8 cellular contexts compared by ENCODE assay signal in the genomic region with DNA sequence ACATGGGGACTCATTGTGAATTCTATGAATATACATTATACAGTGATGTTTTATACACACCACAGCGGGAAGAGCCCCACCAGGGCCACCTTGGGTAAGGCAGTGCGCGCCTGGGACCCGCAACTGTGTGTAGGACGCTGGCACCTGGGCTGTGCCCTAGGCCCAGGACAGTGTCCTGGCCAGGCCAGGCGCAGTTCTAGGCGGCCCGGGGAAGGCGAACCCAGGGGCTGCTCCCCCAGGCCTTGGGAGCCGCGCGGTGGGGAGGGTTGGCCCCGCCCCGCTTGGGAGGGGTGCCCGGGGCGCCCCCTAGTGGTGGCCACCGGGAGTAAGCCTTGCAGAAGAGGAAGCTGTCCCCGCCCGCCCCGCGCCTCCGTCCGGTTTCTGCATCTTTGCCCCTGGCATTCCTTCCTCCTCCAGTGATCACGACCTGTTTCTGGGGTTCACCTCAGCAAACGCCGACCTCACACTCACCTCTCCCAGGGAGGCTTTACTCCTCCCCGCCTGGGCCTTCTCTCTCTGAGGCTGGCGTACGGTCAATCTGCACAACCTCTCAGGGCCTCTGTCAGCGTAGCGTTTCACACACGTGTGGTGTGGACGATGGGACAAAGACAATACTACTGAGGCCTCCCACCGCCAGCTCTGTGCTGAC. TPM values are rescaled to one million over a fixed set of nuclear protein-coding genes. Genes with fewer than 3 reads are reported as not detected.
DNase-seq lines count a peak whose midpoint lies in the region; ATAC-seq, FAIRE-seq and TF ChIP-seq lines count a peak whose summit lies in the region.

No MANE protein-coding gene starts in this region.

- H3K36me3 ChIP-seq in A673 (ENCODE audit: insufficient read depth, low read length, poor library complexity, severe bottlenecking) (no peaks in the 10 kb centered on the region), Peyer's patch (peaks cover 0 to 20% (median 0%) of the 10 kb centered on the region in 3 donors)

- H3K9me3 ChIP-seq in A673 (ENCODE audit: low read depth, low read length, poor library complexity, severe bottlenecking) (no peaks in the 10 kb centered on the region), Peyer's patch (no peaks in the 10 kb centered on the region)

- peak; percentile 70 for FAIRE-seq in GM18507 (lab: Jason Lieb, UNC)

- intact Hi-C loops in A673 (cut with micrococcal nuclease; ENCODE audit: unreplicated experiment): no loop called here

- DNase-seq in A673 (ENCODE audit: low spot score): peak; percentile 81
- peak; percentile 78 for DNase-seq in GM18507 (ENCODE audit: extremely low spot score, insufficient read length, low read depth)
- peak; percentile 80 for DNase-seq in HK-2 (ENCODE audit: unreplicated experiment)
- DNase-seq in Peyer's patch: peak; percentile 84 to 95 (median 95)
- DNase-seq in activated T-helper 1 cell treated with anti-CD3 and anti-CD28 coated beads, Interleukin-2, amount 50 U/mL, for 16 hours (ENCODE audit: low read depth in 1 of 2, low spot score in 1 of 2): peak; percentile 75 to 79
- DNase-seq in foreskin keratinocyte: no peak
- DNase-seq in nucleus accumbens (lab: John Stamatoyannopoulos, UW): peak in 48 of 56 donors; percentile 21 to 87 (median 62)
- DNase-seq in substantia nigra (lab: John Stamatoyannopoulos, UW): peak in 46 of 49 donors; percentile 27 to 91 (median 67)

- no TSS peak for BruUV-seq in A673 (replicated peaks; lab: Mats Ljungman, UMichigan)

- CTCF ChIA-PET in A673 (lab: Charles Lee): interaction anchor here (0.6 to 1.0 kb wide), 10 partner anchors 10 to 109 kb away, joined by 3 to 14 read pairs (median 3); a partner anchor contains a TSS

- peak; percentile 73 to 83 for TF ChIP-seq POLR2A in Peyer's patch (IDR thresholded peaks at IDR 0.05)

- peak; percentile 66 for ATAC-seq in foreskin keratinocyte

- H3K4me3 ChIP-seq in A673 (ENCODE audit: low read depth, low read length, poor library complexity, severe bottlenecking) (no peak overlapping the region), Peyer's patch (peak overlapping the region in 3 of 4 donors; percentile 4 to 85 (median 24))

- H3K4me1 ChIP-seq in A673 (ENCODE audit: insufficient read depth, low read length, poor library complexity, severe bottlenecking) (no peaks in the 10 kb centered on the region), Peyer's patch (peaks cover 3 to 14% (median 13%) of the 10 kb centered on the region in 4 donors), foreskin keratinocyte (peaks cover 10% of the 10 kb centered on the region)

- POLR2A ChIA-PET in A673 (lab: Charles Lee; ENCODE audit: low non-redundant PET): no interaction called here

- TF ChIP-seq CTCF in A673 (conservative IDR thresholded peaks at IDR 0.05; ENCODE audit: low read depth, low read length) (peak; percentile 99), Peyer's patch (IDR thresholded peaks at IDR 0.05) (peak; percentile 93 to 99 (median 98)), foreskin keratinocyte (conservative IDR thresholded peaks at IDR 0.05) (peak; percentile 89)

- H3K27me3 ChIP-seq in A673 (replicated peaks; ENCODE audit: insufficient read depth, low read depth, low read length, poor library complexity) (no peaks in the 10 kb centered on the region), Peyer's patch (no peaks in the 10 kb centered on the region), foreskin keratinocyte (no peaks in the 10 kb centered on the region)

- H3K27ac ChIP-seq in A673 (ENCODE audit: low read depth, low read length, poor library complexity, severe bottlenecking) (no peak overlapping the region), Peyer's patch (peak overlapping the region; percentile 57 to 100 (median 88)), foreskin keratinocyte (no peak overlapping the region), substantia nigra (ENCODE audit: low read depth, low read length, poor library complexity, severe bottlenecking) (peak overlapping the region; percentile 66)

RNA-seq across cellular contexts. Expression of a gene that starts 9.5 kb away (rescaled TPM):
- total RNA-seq in A673 (2021) (53.3 and 63.1 TPM in 2 replicates), Peyer's patch (100 to 1,000 TPM in 2 of 4 donors, 10 to 100 TPM in 2; 56.2 to 185 (median 98.6) TPM), foreskin keratinocyte (94.9 and 114 TPM in 2 replicates)
- polyA plus RNA-seq in foreskin keratinocyte: 90.4 and 115 TPM in 2 replicates

RNA-seq across cellular contexts. Expression of a gene that starts 29.1 kb away (rescaled TPM):
- 28.6 and 29.6 TPM in 2 replicates for total RNA-seq in A673 (2021)
- 10 to 100 TPM; 38.8 to 79.6 (median 66.6) TPM for total RNA-seq in Peyer's patch
- total RNA-seq in foreskin keratinocyte: 13.6 and 14.0 TPM in 2 replicates
- 11.4 and 12.5 TPM in 2 replicates for polyA plus RNA-seq in foreskin keratinocyte

RNA-seq across cellular contexts. Expression of a gene that starts 36.6 kb away (rescaled TPM):
- total RNA-seq in A673 (2021) (16.1 and 17.2 TPM in 2 replicates), Peyer's patch (10 to 100 TPM; 20.0 to 46.2 (median 22.5) TPM), foreskin keratinocyte (13.4 and 15.0 TPM in 2 replicates)
- 12.5 and 13.5 TPM in 2 replicates for polyA plus RNA-seq in foreskin keratinocyte

RNA-seq across cellular contexts. Expression of a gene that starts 43.4 kb away (rescaled TPM):
- total RNA-seq in A673 (2021) (4.6 and 6.6 TPM in 2 replicates), Peyer's patch (10 to 100 TPM; 25.6 to 78.6 (median 52.1) TPM), foreskin keratinocyte (10.3 and 11.1 TPM in 2 replicates)
- polyA plus RNA-seq in foreskin keratinocyte: 4.7 and 5.3 TPM in 2 replicates

RNA-seq across cellular contexts. Expression of a gene that starts 47.8 kb away (rescaled TPM):
- total RNA-seq in A673 (2021) (not detected in 2 replicates), Peyer's patch (not detected), foreskin keratinocyte (not detected in 2 replicates)
- polyA plus RNA-seq in foreskin keratinocyte: 0.27 TPM in 1 of 2 replicates, not detected in the other

Comparison
In these comparisons a context has a peak if more than half of its experiments do, and no peak if none do; other contexts are left out.
1. DNase-seq: peak in A673 (single experiment), GM18507 (single experiment), HK-2 (single experiment), Peyer's patch (3 of 3), activated T-helper 1 cell treated with anti-CD3 and anti-CD28 coated beads, Interleukin-2, amount 50 U/mL, for 16 hours (2 of 2), nucleus accumbens (48 of 56) and substantia nigra (46 of 49); none in foreskin keratinocyte (0 of 2).
2. H3K27ac ChIP-seq: peak in Peyer's patch (4 of 4) and substantia nigra (single experiment); none in A673 (single experiment) and foreskin keratinocyte (single experiment).
3. Peak in every context shown above with its lines, with median percentiles within 50 percentile points of each other: CTCF ChIP-seq.